11 cellular contexts compared by ENCODE assay signal in the genomic region with DNA sequence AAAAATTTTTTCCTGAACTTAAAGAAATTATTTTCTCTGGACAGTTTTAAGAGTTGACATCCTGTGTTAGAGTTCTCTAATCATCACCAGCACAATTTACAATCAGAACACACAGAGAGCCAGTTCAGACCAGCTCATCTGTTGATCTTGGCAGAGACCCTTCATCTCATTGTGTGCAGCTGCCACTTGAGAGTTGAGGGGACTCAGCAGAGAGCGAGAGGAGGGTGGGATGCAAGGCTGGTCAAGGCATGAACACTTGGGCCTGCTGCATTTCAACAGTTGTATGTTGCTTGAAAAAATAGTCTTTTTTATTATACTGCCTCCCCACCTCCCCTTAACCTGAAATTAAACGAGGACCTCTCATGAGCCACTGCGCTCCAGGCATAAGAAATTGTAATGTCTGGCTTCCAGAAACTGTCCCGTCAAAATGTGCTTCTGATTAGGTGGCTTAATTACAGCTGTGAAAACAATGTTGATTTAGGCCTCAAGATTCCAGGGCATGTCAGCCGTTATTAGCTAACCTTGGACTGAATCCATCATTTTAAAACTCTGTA.
A peak's percentile ranks its signal among the peaks of the same experiment; 100 is the strongest.
DNase-seq lines count a peak whose midpoint lies in the region; ATAC-seq, FAIRE-seq and TF ChIP-seq lines count a peak whose summit lies in the region.
"Had no signal": no experiment of that assay in that cellular context is flagged by ENCODE, and none has a peak within 500 bp of the region (broad histone marks: within the 10 kb centered on the region; RNA-seq: fewer than 3 reads in every experiment).

No MANE protein-coding gene starts in this region.

- no peaks in the 10 kb centered on the region for H4K20me1 ChIP-seq in HepG2 (ENCODE audit: insufficient read depth, low read length)

- POLR2A ChIA-PET in HepG2 (lab: Yijun Ruan, JAX): no interaction called here

- CTCF ChIA-PET in HepG2 (lab: Yijun Ruan, JAX; ENCODE audit: low intra/inter-chr PET ratio, low total read pairs): no interaction called here

- no peak overlapping the region for H3K9ac ChIP-seq in HepG2 (ENCODE audit: insufficient read depth, low read depth, low read length)
- H3K9ac ChIP-seq: KMS-11 had no signal

- no peak overlapping the region for H3K4me2 ChIP-seq in HepG2 (ENCODE audit: low read depth, low read length)
- H3K4me2 ChIP-seq: KMS-11 had no signal

- TF ChIP-seq CTCF in AG09309 (IDR thresholded peaks at IDR 0.05; ENCODE audit: control insufficient read depth, insufficient read depth, low read depth, low read length, missing control alignments): no peak
- TF ChIP-seq CTCF in HepG2 (CRISPR knock-in tag; IDR thresholded peaks at IDR 0.05): no peak

- H3K79me2 ChIP-seq in HepG2 (ENCODE audit: insufficient read depth, low read length): no peaks in the 10 kb centered on the region

- no peaks in the 10 kb centered on the region for H3K27me3 ChIP-seq in SJSA1 (replicated peaks)
- H3K27me3 ChIP-seq in HepG2 (ENCODE audit: control insufficient read depth in 1 of 2, insufficient read depth in 2 of 2, low read length in 2 of 2): no peaks in the 10 kb centered on the region

- TF ChIP-seq RAD21 in HepG2 (CRISPR knock-in tag; IDR thresholded peaks at IDR 0.05): no peak

- no TSS peak for BruUV-seq in HepG2 (replicated peaks; lab: Mats Ljungman, UMichigan)

- no peak for TF ChIP-seq POLR2A in HepG2 (IDR thresholded peaks at IDR 0.05; ENCODE audit: insufficient read depth in 1 of 2, low read depth in 2 of 2, low read length in 2 of 2)

- no peak overlapping the region for H3K4me3 ChIP-seq in AG09309 (ENCODE audit: control insufficient read depth, low read depth, low read length)
- no peak overlapping the region for H3K4me3 ChIP-seq in SJSA1
- no peak overlapping the region for H3K4me3 ChIP-seq in HepG2 (replicated peaks in 1 of 3; ENCODE audit: insufficient read depth in 1 of 3, low read depth in 2 of 3, low read length in 3 of 3)

- intact Hi-C loops in HepG2 (cut with micrococcal nuclease; ENCODE audit: unreplicated experiment): no loop called here

- no peak for FAIRE-seq in HepG2 (lab: Jason Lieb, UNC)

- 17% methylated on average over 5 of the region's 5 CpGs for WGBS in HepG2 (ENCODE audit: low lambda C conversion rate)

- in situ Hi-C loops in HepG2 (cut with HindIII; ENCODE audit: extremely low pct_ligation_motif_present, low pct_unique_long_range_greater_than_20kb): no loop called here

- H3K27ac ChIP-seq in SJSA1 (no peak overlapping the region), HepG2 (ENCODE audit: extremely low read length, insufficient read depth, low read length) (no peak overlapping the region)
- H3K27ac ChIP-seq: KMS-11 had no signal

- TF ChIP-seq EP300 in HepG2 (IDR thresholded peaks at IDR 0.05; ENCODE audit: low read depth in 2 of 2, low read length in 2 of 2) (no peak), HepG2 (CRISPR knock-in tag; IDR thresholded peaks at IDR 0.05; ENCODE audit: borderline replicate concordance) (no peak)

- H3K36me3 ChIP-seq in SJSA1 (no peaks in the 10 kb centered on the region), HepG2 (replicated peaks in 1 of 2; ENCODE audit: control insufficient read depth in 1 of 2, insufficient read depth in 2 of 2, low read length in 2 of 2) (no peaks in the 10 kb centered on the region)

- H2AFZ ChIP-seq in HepG2 (ENCODE audit: low read length): no peak overlapping the region

- ATAC-seq in HG03520 (IDR thresholded peaks at IDR 0.05; ENCODE audit: unreplicated experiment) (no peak), GM18907 (IDR thresholded peaks at IDR 0.05; ENCODE audit: unreplicated experiment) (no peak), HepG2 (no peak)
- ATAC-seq: activated CD4-positive, alpha-beta T cell treated with anti-CD3 and anti-CD28 coated beads for 36 hours had no signal

- H3K9me3 ChIP-seq in SJSA1 (replicated peaks) (no peaks in the 10 kb centered on the region), HepG2 (ENCODE audit: low read length) (peaks cover 4% of the 10 kb centered on the region; the same call in 1 of the 2 replicates)

- H3K4me1 ChIP-seq in SJSA1 (replicated peaks) (peaks cover 12% of the 10 kb centered on the region), HepG2 (ENCODE audit: insufficient read depth, low read length) (no peaks in the 10 kb centered on the region)

- peak; percentile 31 for DNase-seq in AG09309 (ENCODE audit: low read depth)
- DNase-seq in HT1080 (ENCODE audit: low read depth): peak; percentile 11
- peak; percentile 43 to 50 for DNase-seq in SJSA1 (ENCODE audit: low read depth in 1 of 2, low spot score in 2 of 2)
- DNase-seq in iris pigment epithelial cell (ENCODE audit: low read depth): peak; percentile 41
- DNase-seq in HepG2 (ENCODE audit: low spot score): no peak
- DNase-seq in effector CD4-positive, alpha-beta T cell: no peak
- DNase-seq: activated CD4-positive, alpha-beta T cell treated with anti-CD3 and anti-CD28 coated beads for 36 hours; CD4-positive, CD25-positive, alpha-beta regulatory T cell had no signal

TF ChIP-seq in HepG2, 621 proteins besides CTCF, POLR2A, EP300 and RAD21 (continues in another document):
- TF ChIP-seq, protein P1, sequence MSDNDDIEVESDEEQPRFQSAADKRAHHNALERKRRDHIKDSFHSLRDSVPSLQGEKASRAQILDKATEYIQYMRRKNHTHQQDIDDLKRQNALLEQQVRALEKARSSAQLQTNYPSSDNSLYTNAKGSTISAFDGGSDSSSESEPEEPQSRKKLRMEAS (IDR thresholded peaks at IDR 0.05): no peak
- TF ChIP-seq HNRNPH1 (optimal IDR thresholded peaks at IDR 0.05; ENCODE audit: low read depth, low read length) (no peak), NR2F2 (IDR thresholded peaks at IDR 0.05; ENCODE audit: borderline replicate concordance, low read depth) (no peak), ZFX (CRISPR knock-in tag; IDR thresholded peaks at IDR 0.05; ENCODE audit: low read depth) (no peak), ARNTL (CRISPR knock-in tag; IDR thresholded peaks at IDR 0.05) (no peak), POLR2AphosphoS5 (IDR thresholded peaks at IDR 0.05; ENCODE audit: low read depth, low read length) (no peak), ZNF33B (CRISPR knock-in tag; IDR thresholded peaks at IDR 0.05) (no peak), ZNF563 (CRISPR knock-in tag; IDR thresholded peaks at IDR 0.05) (no peak)
- TF ChIP-seq, protein P2, sequence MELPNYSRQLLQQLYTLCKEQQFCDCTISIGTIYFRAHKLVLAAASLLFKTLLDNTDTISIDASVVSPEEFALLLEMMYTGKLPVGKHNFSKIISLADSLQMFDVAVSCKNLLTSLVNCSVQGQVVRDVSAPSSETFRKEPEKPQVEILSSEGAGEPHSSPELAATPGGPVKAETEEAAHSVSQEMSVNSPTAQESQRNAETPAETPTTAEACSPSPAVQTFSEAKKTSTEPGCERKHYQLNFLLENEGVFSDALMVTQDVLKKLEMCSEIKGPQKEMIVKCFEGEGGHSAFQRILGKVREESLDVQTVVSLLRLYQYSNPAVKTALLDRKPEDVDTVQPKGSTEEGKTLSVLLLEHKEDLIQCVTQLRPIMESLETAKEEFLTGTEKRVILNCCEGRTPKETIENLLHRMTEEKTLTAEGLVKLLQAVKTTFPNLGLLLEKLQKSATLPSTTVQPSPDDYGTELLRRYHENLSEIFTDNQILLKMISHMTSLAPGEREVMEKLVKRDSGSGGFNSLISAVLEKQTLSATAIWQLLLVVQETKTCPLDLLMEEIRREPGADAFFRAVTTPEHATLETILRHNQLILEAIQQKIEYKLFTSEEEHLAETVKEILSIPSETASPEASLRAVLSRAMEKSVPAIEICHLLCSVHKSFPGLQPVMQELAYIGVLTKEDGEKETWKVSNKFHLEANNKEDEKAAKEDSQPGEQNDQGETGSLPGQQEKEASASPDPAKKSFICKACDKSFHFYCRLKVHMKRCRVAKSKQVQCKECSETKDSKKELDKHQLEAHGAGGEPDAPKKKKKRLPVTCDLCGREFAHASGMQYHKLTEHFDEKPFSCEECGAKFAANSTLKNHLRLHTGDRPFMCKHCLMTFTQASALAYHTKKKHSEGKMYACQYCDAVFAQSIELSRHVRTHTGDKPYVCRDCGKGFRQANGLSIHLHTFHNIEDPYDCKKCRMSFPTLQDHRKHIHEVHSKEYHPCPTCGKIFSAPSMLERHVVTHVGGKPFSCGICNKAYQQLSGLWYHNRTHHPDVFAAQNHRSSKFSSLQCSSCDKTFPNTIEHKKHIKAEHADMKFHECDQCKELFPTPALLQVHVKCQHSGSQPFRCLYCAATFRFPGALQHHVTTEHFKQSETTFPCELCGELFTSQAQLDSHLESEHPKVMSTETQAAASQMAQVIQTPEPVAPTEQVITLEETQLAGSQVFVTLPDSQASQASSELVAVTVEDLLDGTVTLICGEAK (IDR thresholded peaks at IDR 0.05): no peak
- TF ChIP-seq, protein P2 (CRISPR knock-in tag; IDR thresholded peaks at IDR 0.05): no peak

Comparison
In these comparisons a context has a peak if more than half of its experiments do, and no peak if none do; other contexts are left out.
1. DNase-seq: peak in AG09309 (single experiment), HT1080 (single experiment), SJSA1 (2 of 2) and iris pigment epithelial cell (single experiment); none in HepG2 (single experiment) and effector CD4-positive, alpha-beta T cell (single experiment).